ENCODE assay signal across 13 cellular contexts in genomic region chr3:59783468-59783988, GRCh38.
DNase-seq lines count a peak whose midpoint lies in the region; ATAC-seq and TF ChIP-seq lines count a peak whose summit lies in the region.
"Had no signal": no experiment of that assay in that cellular context is flagged by ENCODE, and none has a peak within 500 bp of the region (broad histone marks: within the 10 kb centered on the region; RNA-seq: fewer than 3 reads in every experiment).

No MANE protein-coding gene starts in this region.

- peaks cover 22 to 26% of the 10 kb centered on the region in 2 donors for H3K36me3 Mint-ChIP-seq in activated naive CD4-positive, alpha-beta T cell treated with anti-CD3 and anti-CD28 coated beads, Interleukin-2, amount 50 U/mL, for 72 hours

- peaks cover 0 to 25% of the 10 kb centered on the region in 2 donors for H3K9me3 Mint-ChIP-seq in activated naive CD4-positive, alpha-beta T cell treated with anti-CD3 and anti-CD28 coated beads, Interleukin-2, amount 50 U/mL, for 72 hours

- H3K4me1 ChIP-seq in left lung: no peaks in the 10 kb centered on the region
- H3K4me1 ChIP-seq: vagina had no signal

- intact Hi-C loops in left lung (cut with DNase I): no loop called here

- no peaks in the 10 kb centered on the region for H3K36me3 ChIP-seq in left lung
- H3K36me3 ChIP-seq: neutrophil, vagina had no signal

- TF ChIP-seq CTCF in left lung (IDR thresholded peaks at IDR 0.05) (no peak), GM20000 (IDR thresholded peaks at IDR 0.05; ENCODE audit: extremely low read depth, missing control alignments) (no peak)

- no peak overlapping the region for H3K4me3 ChIP-seq in left lung
- H3K4me3 ChIP-seq: lung, vagina had no signal

- H3K27ac ChIP-seq in left lung: no peak overlapping the region
- H3K27ac ChIP-seq: neutrophil, vagina had no signal

- no peaks in the 10 kb centered on the region for H3K27me3 ChIP-seq in left lung
- H3K27me3 ChIP-seq: neutrophil, vagina had no signal

- H3K27ac Mint-ChIP-seq in activated naive CD4-positive, alpha-beta T cell treated with anti-CD3 and anti-CD28 coated beads, Interleukin-2, amount 50 U/mL, for 72 hours: peak overlapping the region; percentile 17 to 72

- no peaks in the 10 kb centered on the region for H3K9me3 ChIP-seq in left lung
- H3K9me3 ChIP-seq: neutrophil, vagina had no signal

- DNase-seq in activated naive CD4-positive, alpha-beta T cell treated with Interleukin-2 at 50 U/mL for 16 hours: peak; percentile 15
- no peak for DNase-seq in activated naive CD4-positive, alpha-beta T cell treated with anti-CD3 and anti-CD28 coated beads, Interleukin-2, amount 50 U/mL, for 16 hours
- peak; percentile 41 for DNase-seq in NOMO-1 treated with dmso at 0.1 percent for 144 hours (lab: John Stamatoyannopoulos, UW; ENCODE audit: unreplicated experiment)
- peak; percentile 20 to 59 for DNase-seq in activated naive CD4-positive, alpha-beta T cell treated with anti-CD3 and anti-CD28 coated beads, Interleukin-2, amount 50 U/mL, for 72 hours (ENCODE audit: low spot score in 2 of 2)
- DNase-seq in stimulated activated naive CD8-positive, alpha-beta T cell treated with anti-CD3 and anti-CD28 coated beads, Interleukin-15, Interleukin-2, amounts not matched to agents 100 U/mL and 50 U/mL, for 24 hours: peak; percentile 52
- DNase-seq in left lung: no peak
- DNase-seq in GM20000 (ENCODE audit: low spot score): no peak
- DNase-seq in T-helper 9 cell: no peak
- DNase-seq: DMS 273 treated with DMSO at 0.1 percent for 48 hours, NCI-H1417 had no signal

- peak; percentile 91 for ATAC-seq in activated naive CD4-positive, alpha-beta T cell treated with anti-CD3 and anti-CD28 coated beads, Interleukin-2, amount 50 U/mL, for 72 hours
- ATAC-seq in stimulated activated naive CD8-positive, alpha-beta T cell treated with anti-CD3 and anti-CD28 coated beads, Interleukin-15, Interleukin-2, amounts not matched to agents 100 U/mL and 50 U/mL, for 24 hours: peak; percentile 91
- no peak for ATAC-seq in left lung

Comparison
In these comparisons a context has a peak if more than half of its experiments do, and no peak if none do; other contexts are left out.
1. DNase-seq: peak in activated naive CD4-positive, alpha-beta T cell treated with Interleukin-2 at 50 U/mL for 16 hours (single experiment), NOMO-1 treated with dmso at 0.1 percent for 144 hours (single experiment), activated naive CD4-positive, alpha-beta T cell treated with anti-CD3 and anti-CD28 coated beads, Interleukin-2, amount 50 U/mL, for 72 hours (2 of 2) and stimulated activated naive CD8-positive, alpha-beta T cell treated with anti-CD3 and anti-CD28 coated beads, Interleukin-15, Interleukin-2, amounts not matched to agents 100 U/mL and 50 U/mL, for 24 hours (single experiment); none in activated naive CD4-positive, alpha-beta T cell treated with anti-CD3 and anti-CD28 coated beads, Interleukin-2, amount 50 U/mL, for 16 hours (single experiment), left lung (0 of 2), GM20000 (single experiment) and T-helper 9 cell (single experiment).